23 cellular contexts compared by ENCODE assay signal in genomic region chr2:42229949-42230348, GRCh38.
"Had no signal": no experiment of that assay in that cellular context is flagged by ENCODE, and none has a peak within 500 bp of the region (broad histone marks: within the 10 kb centered on the region; RNA-seq: fewer than 3 reads in every experiment).

No MANE protein-coding gene starts in this region.

- H3K27me3 ChIP-seq: dorsolateral prefrontal cortex, esophagus muscularis mucosa, gastrocnemius medialis, ovary, right atrium auricular region, tibial artery, upper lobe of left lung, uterus had no signal

- ATAC-seq: gastrocnemius medialis; left lobe of liver; mucosa of descending colon; naive thymus-derived CD8-positive, alpha-beta T cell; stimulated activated effector memory CD8-positive, alpha-beta T cell treated with anti-CD3 and anti-CD28 coated beads, Interleukin-12 subunit alpha, Interleukin-12 subunit beta, amount 100 ng/mL, for 72 hours had no signal

- H3K4me1 ChIP-seq: gastrocnemius medialis, tibial artery, uterus had no signal

- H3K27ac ChIP-seq: dorsolateral prefrontal cortex, epithelial cell of prostate, esophagus muscularis mucosa, gastrocnemius medialis, ovary, right atrium auricular region, tibial artery, upper lobe of left lung, uterus had no signal

- H3K36me3 Mint-ChIP-seq: stimulated activated effector memory CD8-positive, alpha-beta T cell treated with anti-CD3 and anti-CD28 coated beads, Interleukin-12 subunit alpha, Interleukin-12 subunit beta, amount 100 ng/mL, for 72 hours had no signal

- H3K9me3 Mint-ChIP-seq: naive thymus-derived CD8-positive, alpha-beta T cell; neural crest cell; stimulated activated effector memory CD8-positive, alpha-beta T cell treated with anti-CD3 and anti-CD28 coated beads, Interleukin-12 subunit alpha, Interleukin-12 subunit beta, amount 100 ng/mL, for 72 hours; stimulated activated naive CD8-positive, alpha-beta T cell treated with anti-CD3 and anti-CD28 coated beads, Interleukin-15, Interleukin-2, amounts not matched to agents 100 ng/mL and 50 ng/mL, for 24 hours had no signal

- H3K4me3 Mint-ChIP-seq: neural crest cell; stimulated activated effector memory CD8-positive, alpha-beta T cell treated with anti-CD3 and anti-CD28 coated beads, Interleukin-12 subunit alpha, Interleukin-12 subunit beta, amount 100 ng/mL, for 72 hours; stimulated activated naive CD8-positive, alpha-beta T cell treated with anti-CD3 and anti-CD28 coated beads, Interleukin-15, Interleukin-2, amounts not matched to agents 100 ng/mL and 50 ng/mL, for 24 hours had no signal

- H3K36me3 ChIP-seq: esophagus muscularis mucosa, gastrocnemius medialis, ovary, right atrium auricular region, tibial artery, upper lobe of left lung, uterus had no signal

- H3K27ac Mint-ChIP-seq: stimulated activated effector memory CD8-positive, alpha-beta T cell treated with anti-CD3 and anti-CD28 coated beads, Interleukin-12 subunit alpha, Interleukin-12 subunit beta, amount 100 ng/mL, for 72 hours had no signal

- H3K4me3 ChIP-seq: dorsolateral prefrontal cortex, esophagus muscularis mucosa, gastrocnemius medialis, mucosa of descending colon, ovary, right atrium auricular region, smooth muscle cell, tibial artery, upper lobe of left lung, uterus had no signal

- H3K9me3 ChIP-seq: esophagus muscularis mucosa, gastrocnemius medialis, mucosa of descending colon, ovary, right atrium auricular region, tibial artery, upper lobe of left lung, uterus had no signal

- DNase-seq: cortex of kidney; dorsolateral prefrontal cortex; effector memory CD4-positive, alpha-beta T cell; gastrocnemius medialis; glutamatergic neuron; islet precursor cell; mammary epithelial cell; mucosa of descending colon; naive thymus-derived CD8-positive, alpha-beta T cell; ovary; stimulated activated CD4-positive, alpha-beta T cell treated with anti-CD3 and anti-CD28 coated beads, Interleukin-2, amount 100 ng/mL, for 48 hours; stimulated activated CD8-positive, alpha-beta memory T cell treated with anti-CD3 and anti-CD28 coated beads, Interleukin-4, amount 100 ng/mL, for 48 hours; tibial artery; upper lobe of left lung; uterus had no signal

- H3K27me3 Mint-ChIP-seq: naive thymus-derived CD8-positive, alpha-beta T cell; stimulated activated naive CD8-positive, alpha-beta T cell treated with anti-CD3 and anti-CD28 coated beads, Interleukin-15, Interleukin-2, amounts not matched to agents 100 ng/mL and 50 ng/mL, for 24 hours had no signal
